In the genomic region with DNA sequence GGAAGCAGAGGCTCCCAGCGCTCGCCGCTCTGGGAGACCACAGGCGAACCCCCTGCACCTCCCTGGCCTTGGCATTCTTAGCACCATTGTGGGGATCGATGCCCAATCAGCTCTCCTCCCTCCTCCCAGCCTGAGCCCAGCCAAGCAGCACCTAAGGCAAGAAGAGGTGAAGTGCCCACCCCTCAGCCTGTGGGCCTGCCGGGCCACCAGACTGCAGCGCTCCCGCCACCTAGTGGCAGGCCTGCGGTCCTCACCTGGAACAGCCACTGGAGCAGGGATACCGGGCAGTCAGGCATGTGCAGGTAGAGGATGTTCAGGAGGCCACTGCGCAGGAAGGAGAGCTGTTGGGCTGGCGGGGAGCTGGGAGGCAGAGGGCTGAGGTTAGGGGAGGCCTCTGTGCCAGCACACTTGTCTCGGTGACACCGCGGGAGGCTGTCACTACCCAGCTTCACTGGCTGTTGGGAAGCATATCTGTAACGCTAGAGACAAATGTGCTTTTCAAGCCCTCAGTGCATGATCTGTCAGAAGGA, we compare ENCODE assay signal across 1 cellular context.
TF ChIP-seq lines count a peak whose summit lies in the region.

No MANE protein-coding gene starts in this region.

TF ChIP-seq in HepG2, 621 proteins besides CTCF, POLR2A, EP300 and RAD21 (continued from another document and continues in another):
- TF ChIP-seq MBD4 (IDR thresholded peaks at IDR 0.05; ENCODE audit: borderline replicate concordance, low read length): no peak
- TF ChIP-seq, protein P1, sequence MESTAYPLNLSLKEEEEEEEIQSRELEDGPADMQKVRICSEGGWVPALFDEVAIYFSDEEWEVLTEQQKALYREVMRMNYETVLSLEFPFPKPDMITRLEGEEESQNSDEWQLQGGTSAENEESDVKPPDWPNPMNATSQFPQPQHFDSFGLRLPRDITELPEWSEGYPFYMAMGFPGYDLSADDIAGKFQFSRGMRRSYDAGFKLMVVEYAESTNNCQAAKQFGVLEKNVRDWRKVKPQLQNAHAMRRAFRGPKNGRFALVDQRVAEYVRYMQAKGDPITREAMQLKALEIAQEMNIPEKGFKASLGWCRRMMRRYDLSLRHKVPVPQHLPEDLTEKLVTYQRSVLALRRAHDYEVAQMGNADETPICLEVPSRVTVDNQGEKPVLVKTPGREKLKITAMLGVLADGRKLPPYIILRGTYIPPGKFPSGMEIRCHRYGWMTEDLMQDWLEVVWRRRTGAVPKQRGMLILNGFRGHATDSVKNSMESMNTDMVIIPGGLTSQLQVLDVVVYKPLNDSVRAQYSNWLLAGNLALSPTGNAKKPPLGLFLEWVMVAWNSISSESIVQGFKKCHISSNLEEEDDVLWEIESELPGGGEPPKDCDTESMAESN (CRISPR knock-in tag; conservative IDR thresholded peaks at IDR 0.05): 0 out of 2 replicates have a peak, but pooled peaks have one; percentile 18
- TF ChIP-seq FOXK1 (CRISPR knock-in tag; IDR thresholded peaks at IDR 0.05; ENCODE audit: borderline replicate concordance, low read depth): 0 out of 2 replicates have a peak, but pooled peaks have one; percentile 17
- TF ChIP-seq ZNF180 (CRISPR knock-in tag; IDR thresholded peaks at IDR 0.05; ENCODE audit: borderline replicate concordance, low read depth): no peak
- no peak for TF ChIP-seq HOXA5 (CRISPR knock-in tag; IDR thresholded peaks at IDR 0.05)
- no peak for TF ChIP-seq ZNF724P (CRISPR knock-in tag; IDR thresholded peaks at IDR 0.05; ENCODE audit: borderline replicate concordance)
- peak; percentile 9 for TF ChIP-seq TAF15 (IDR thresholded peaks at IDR 0.05; ENCODE audit: low read depth, low read length, poor library complexity, severe bottlenecking)
- TF ChIP-seq, protein P2, sequence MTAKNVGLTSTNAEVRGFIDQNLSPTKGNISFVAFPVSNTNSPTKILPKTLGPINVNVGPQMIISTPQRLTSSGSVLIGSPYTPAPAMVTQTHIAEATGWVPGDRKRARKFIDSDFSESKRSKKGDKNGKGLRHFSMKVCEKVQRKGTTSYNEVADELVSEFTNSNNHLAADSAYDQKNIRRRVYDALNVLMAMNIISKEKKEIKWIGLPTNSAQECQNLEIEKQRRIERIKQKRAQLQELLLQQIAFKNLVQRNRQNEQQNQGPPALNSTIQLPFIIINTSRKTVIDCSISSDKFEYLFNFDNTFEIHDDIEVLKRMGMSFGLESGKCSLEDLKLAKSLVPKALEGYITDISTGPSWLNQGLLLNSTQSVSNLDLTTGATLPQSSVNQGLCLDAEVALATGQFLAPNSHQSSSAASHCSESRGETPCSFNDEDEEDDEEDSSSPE (CRISPR knock-in tag; IDR thresholded peaks at IDR 0.05): no peak
- TF ChIP-seq REXO4 (CRISPR knock-in tag; IDR thresholded peaks at IDR 0.05; ENCODE audit: borderline replicate concordance): no peak
- TF ChIP-seq DNMT1 (CRISPR knock-in tag; IDR thresholded peaks at IDR 0.05): peak; percentile 61; the same call in 1 of the 2 replicates
- TF ChIP-seq, protein P3, sequence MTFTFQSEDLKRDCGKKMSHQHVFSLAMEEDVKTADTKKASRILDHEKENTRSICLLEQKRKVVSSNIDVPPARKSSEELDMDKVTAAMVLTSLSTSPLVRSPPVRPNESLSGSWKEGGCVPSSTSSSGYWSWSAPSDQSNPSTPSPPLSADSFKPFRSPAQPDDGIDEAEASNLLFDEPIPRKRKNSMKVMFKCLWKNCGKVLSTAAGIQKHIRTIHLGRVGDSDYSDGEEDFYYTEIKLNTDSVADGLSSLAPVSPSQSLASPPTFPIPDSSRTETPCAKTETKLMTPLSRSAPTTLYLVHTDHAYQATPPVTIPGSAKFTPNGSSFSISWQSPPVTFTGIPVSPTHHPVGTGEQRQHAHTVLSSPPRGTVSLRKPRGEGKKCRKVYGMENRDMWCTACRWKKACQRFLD (CRISPR knock-in tag; IDR thresholded peaks at IDR 0.05; ENCODE audit: borderline replicate concordance): peak; percentile 43; the same call in 1 of the 2 replicates
- TF ChIP-seq SMAD1 (CRISPR knock-in tag; IDR thresholded peaks at IDR 0.05; ENCODE audit: borderline replicate concordance, low read depth): peak; percentile 70; the same call in 1 of the 2 replicates
- TF ChIP-seq, protein P4, sequence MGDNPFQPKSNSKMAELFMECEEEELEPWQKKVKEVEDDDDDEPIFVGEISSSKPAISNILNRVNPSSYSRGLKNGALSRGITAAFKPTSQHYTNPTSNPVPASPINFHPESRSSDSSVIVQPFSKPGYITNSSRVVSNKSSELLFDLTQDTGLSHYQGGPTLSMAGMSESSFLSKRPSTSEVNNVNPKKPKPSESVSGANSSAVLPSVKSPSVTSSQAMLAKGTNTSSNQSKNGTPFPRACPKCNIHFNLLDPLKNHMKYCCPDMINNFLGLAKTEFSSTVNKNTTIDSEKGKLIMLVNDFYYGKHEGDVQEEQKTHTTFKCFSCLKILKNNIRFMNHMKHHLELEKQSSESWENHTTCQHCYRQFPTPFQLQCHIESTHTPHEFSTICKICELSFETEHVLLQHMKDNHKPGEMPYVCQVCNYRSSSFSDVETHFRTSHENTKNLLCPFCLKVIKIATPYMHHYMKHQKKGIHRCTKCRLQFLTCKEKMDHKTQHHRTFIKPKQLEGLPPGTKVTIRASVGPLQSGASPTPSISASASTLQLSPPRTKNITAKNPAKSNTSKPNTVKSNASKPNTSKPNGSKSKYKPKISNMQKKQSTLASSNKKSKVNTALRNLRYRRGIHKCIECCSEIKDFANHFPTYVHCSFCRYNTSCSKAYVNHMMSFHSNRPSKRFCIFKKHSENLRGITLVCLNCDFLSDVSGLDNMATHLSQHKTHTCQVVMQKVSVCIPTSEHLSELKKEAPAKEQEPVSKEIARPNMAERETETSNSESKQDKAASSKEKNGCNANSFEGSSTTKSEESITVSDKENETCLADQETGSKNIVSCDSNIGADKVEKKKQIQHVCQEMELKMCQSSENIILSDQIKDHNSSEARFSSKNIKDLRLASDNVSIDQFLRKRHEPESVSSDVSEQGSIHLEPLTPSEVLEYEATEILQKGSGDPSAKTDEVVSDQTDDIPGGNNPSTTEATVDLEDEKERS (CRISPR knock-in tag; IDR thresholded peaks at IDR 0.05): 0 out of 2 replicates have a peak, but pooled peaks have one; percentile 31
- TF ChIP-seq ZNF777 (CRISPR knock-in tag; IDR thresholded peaks at IDR 0.05): no peak
- TF ChIP-seq ZMAT3 (CRISPR knock-in tag; conservative IDR thresholded peaks at IDR 0.05): peak; percentile 64; the same call in 1 of the 2 replicates
- no peak for TF ChIP-seq ZFP41 (CRISPR knock-in tag; IDR thresholded peaks at IDR 0.05; ENCODE audit: borderline replicate concordance)
- TF ChIP-seq ZSCAN31 (CRISPR knock-in tag; IDR thresholded peaks at IDR 0.05; ENCODE audit: low read depth): peak; percentile 84
- TF ChIP-seq, protein P5, sequence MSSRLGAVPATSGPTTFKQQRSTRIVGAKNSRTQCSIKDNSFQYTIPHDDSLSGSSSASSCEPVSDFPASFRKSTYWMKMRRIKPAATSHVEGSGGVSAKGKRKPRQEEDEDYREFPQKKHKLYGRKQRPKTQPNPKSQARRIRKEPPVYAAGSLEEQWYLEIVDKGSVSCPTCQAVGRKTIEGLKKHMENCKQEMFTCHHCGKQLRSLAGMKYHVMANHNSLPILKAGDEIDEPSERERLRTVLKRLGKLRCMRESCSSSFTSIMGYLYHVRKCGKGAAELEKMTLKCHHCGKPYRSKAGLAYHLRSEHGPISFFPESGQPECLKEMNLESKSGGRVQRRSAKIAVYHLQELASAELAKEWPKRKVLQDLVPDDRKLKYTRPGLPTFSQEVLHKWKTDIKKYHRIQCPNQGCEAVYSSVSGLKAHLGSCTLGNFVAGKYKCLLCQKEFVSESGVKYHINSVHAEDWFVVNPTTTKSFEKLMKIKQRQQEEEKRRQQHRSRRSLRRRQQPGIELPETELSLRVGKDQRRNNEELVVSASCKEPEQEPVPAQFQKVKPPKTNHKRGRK (CRISPR knock-in tag; IDR thresholded peaks at IDR 0.05): no peak
- TF ChIP-seq, protein P6, sequence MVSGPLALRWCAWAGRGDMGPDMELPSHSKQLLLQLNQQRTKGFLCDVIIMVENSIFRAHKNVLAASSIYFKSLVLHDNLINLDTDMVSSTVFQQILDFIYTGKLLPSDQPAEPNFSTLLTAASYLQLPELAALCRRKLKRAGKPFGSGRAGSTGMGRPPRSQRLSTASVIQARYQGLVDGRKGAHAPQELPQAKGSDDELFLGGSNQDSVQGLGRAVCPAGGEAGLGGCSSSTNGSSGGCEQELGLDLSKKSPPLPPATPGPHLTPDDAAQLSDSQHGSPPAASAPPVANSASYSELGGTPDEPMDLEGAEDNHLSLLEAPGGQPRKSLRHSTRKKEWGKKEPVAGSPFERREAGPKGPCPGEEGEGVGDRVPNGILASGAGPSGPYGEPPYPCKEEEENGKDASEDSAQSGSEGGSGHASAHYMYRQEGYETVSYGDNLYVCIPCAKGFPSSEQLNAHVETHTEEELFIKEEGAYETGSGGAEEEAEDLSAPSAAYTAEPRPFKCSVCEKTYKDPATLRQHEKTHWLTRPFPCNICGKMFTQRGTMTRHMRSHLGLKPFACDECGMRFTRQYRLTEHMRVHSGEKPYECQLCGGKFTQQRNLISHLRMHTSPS (CRISPR knock-in tag; IDR thresholded peaks at IDR 0.05; ENCODE audit: low read depth): peak; percentile 37; the same call in 1 of the 2 replicates
- TF ChIP-seq RARA (CRISPR knock-in tag; IDR thresholded peaks at IDR 0.05): no peak
- TF ChIP-seq, protein P7, sequence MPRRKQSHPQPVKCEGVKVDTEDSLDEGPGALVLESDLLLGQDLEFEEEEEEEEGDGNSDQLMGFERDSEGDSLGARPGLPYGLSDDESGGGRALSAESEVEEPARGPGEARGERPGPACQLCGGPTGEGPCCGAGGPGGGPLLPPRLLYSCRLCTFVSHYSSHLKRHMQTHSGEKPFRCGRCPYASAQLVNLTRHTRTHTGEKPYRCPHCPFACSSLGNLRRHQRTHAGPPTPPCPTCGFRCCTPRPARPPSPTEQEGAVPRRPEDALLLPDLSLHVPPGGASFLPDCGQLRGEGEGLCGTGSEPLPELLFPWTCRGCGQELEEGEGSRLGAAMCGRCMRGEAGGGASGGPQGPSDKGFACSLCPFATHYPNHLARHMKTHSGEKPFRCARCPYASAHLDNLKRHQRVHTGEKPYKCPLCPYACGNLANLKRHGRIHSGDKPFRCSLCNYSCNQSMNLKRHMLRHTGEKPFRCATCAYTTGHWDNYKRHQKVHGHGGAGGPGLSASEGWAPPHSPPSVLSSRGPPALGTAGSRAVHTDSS (CRISPR knock-in tag; conservative IDR thresholded peaks at IDR 0.05): no peak
- no peak for TF ChIP-seq MED13 (CRISPR knock-in tag; IDR thresholded peaks at IDR 0.05)
- no peak for TF ChIP-seq ARID2 (CRISPR knock-in tag; IDR thresholded peaks at IDR 0.05; ENCODE audit: borderline replicate concordance)
- no peak for TF ChIP-seq ZNF333 (CRISPR knock-in tag; IDR thresholded peaks at IDR 0.05; ENCODE audit: borderline replicate concordance)
- TF ChIP-seq ZNF205 (CRISPR knock-in tag; IDR thresholded peaks at IDR 0.05): no peak
- TF ChIP-seq BRD4 (CRISPR knock-in tag; IDR thresholded peaks at IDR 0.05): no peak
- TF ChIP-seq, protein P8, sequence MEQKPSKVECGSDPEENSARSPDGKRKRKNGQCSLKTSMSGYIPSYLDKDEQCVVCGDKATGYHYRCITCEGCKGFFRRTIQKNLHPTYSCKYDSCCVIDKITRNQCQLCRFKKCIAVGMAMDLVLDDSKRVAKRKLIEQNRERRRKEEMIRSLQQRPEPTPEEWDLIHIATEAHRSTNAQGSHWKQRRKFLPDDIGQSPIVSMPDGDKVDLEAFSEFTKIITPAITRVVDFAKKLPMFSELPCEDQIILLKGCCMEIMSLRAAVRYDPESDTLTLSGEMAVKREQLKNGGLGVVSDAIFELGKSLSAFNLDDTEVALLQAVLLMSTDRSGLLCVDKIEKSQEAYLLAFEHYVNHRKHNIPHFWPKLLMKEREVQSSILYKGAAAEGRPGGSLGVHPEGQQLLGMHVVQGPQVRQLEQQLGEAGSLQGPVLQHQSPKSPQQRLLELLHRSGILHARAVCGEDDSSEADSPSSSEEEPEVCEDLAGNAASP (CRISPR knock-in tag; IDR thresholded peaks at IDR 0.05; ENCODE audit: borderline replicate concordance): peak; percentile 54; the same call in 1 of the 2 replicates
- TF ChIP-seq TBX2 (CRISPR knock-in tag; IDR thresholded peaks at IDR 0.05; ENCODE audit: borderline replicate concordance): peak; percentile 63
- peak; percentile 78 for TF ChIP-seq ZFX (CRISPR knock-in tag; IDR thresholded peaks at IDR 0.05; ENCODE audit: low read depth)
- peak; percentile 87 for TF ChIP-seq ZNF329 (CRISPR knock-in tag; IDR thresholded peaks at IDR 0.05; ENCODE audit: low read depth)
- TF ChIP-seq, protein P9, sequence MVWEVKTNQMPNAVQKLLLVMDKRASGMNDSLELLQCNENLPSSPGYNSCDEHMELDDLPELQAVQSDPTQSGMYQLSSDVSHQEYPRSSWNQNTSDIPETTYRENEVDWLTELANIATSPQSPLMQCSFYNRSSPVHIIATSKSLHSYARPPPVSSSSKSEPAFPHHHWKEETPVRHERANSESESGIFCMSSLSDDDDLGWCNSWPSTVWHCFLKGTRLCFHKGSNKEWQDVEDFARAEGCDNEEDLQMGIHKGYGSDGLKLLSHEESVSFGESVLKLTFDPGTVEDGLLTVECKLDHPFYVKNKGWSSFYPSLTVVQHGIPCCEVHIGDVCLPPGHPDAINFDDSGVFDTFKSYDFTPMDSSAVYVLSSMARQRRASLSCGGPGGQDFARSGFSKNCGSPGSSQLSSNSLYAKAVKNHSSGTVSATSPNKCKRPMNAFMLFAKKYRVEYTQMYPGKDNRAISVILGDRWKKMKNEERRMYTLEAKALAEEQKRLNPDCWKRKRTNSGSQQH (CRISPR knock-in tag; IDR thresholded peaks at IDR 0.05; ENCODE audit: low read depth): peak; percentile 64; the same call in 1 of the 2 replicates
- TF ChIP-seq RARG (CRISPR knock-in tag; IDR thresholded peaks at IDR 0.05; ENCODE audit: low read depth): no peak
- 0 out of 2 replicates have a peak, but pooled peaks have one; percentile 52 for TF ChIP-seq IRF2 (CRISPR knock-in tag; IDR thresholded peaks at IDR 0.05)
- TF ChIP-seq, protein P10, sequence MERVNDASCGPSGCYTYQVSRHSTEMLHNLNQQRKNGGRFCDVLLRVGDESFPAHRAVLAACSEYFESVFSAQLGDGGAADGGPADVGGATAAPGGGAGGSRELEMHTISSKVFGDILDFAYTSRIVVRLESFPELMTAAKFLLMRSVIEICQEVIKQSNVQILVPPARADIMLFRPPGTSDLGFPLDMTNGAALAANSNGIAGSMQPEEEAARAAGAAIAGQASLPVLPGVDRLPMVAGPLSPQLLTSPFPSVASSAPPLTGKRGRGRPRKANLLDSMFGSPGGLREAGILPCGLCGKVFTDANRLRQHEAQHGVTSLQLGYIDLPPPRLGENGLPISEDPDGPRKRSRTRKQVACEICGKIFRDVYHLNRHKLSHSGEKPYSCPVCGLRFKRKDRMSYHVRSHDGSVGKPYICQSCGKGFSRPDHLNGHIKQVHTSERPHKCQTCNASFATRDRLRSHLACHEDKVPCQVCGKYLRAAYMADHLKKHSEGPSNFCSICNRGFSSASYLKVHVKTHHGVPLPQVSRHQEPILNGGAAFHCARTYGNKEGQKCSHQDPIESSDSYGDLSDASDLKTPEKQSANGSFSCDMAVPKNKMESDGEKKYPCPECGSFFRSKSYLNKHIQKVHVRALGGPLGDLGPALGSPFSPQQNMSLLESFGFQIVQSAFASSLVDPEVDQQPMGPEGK (CRISPR knock-in tag; IDR thresholded peaks at IDR 0.05): peak; percentile 82
- TF ChIP-seq LCORL (IDR thresholded peaks at IDR 0.05): no peak
- peak; percentile 60; the same call in 1 of the 2 replicates for TF ChIP-seq LCORL (CRISPR knock-in tag; IDR thresholded peaks at IDR 0.05)
- peak; percentile 52; the same call in 1 of the 2 replicates for TF ChIP-seq MAZ (IDR thresholded peaks at IDR 0.05; ENCODE audit: borderline replicate concordance, low read depth, low read length)
- peak; percentile 67 for TF ChIP-seq MAZ (CRISPR knock-in tag; IDR thresholded peaks at IDR 0.05; ENCODE audit: low read depth)
- TF ChIP-seq MLLT10 (CRISPR knock-in tag; IDR thresholded peaks at IDR 0.05): no peak
- TF ChIP-seq ZNF124 (CRISPR knock-in tag; IDR thresholded peaks at IDR 0.05): peak; percentile 47; the same call in 1 of the 2 replicates
- no peak for TF ChIP-seq ZNF75D (CRISPR knock-in tag; IDR thresholded peaks at IDR 0.05; ENCODE audit: borderline replicate concordance)
- 0 out of 2 replicates have a peak, but pooled peaks have one; percentile 62 for TF ChIP-seq ZZZ3 (CRISPR knock-in tag; IDR thresholded peaks at IDR 0.05; ENCODE audit: borderline replicate concordance)
